ENCODE assay signal across 12 cellular contexts in genomic region chr6:83199173-83199864, GRCh38. TPM values are rescaled to one million over a fixed set of nuclear protein-coding genes. Genes with fewer than 3 reads are reported as not detected.
DNase-seq lines count a peak whose midpoint lies in the region; ATAC-seq and TF ChIP-seq lines count a peak whose summit lies in the region.
"Had no signal": no experiment of that assay in that cellular context is flagged by ENCODE, and none has a peak within 500 bp of the region (broad histone marks: within the 10 kb centered on the region; RNA-seq: fewer than 3 reads in every experiment).

No MANE protein-coding gene starts in this region.

- H3K4me1 Mint-ChIP-seq in activated naive CD8-positive, alpha-beta T cell treated with anti-CD3 and anti-CD28 coated beads, Interleukin-2, amount 50 U/mL, for 24 hours, result peaks cover 10% of the 10 kb centered on the region
- peaks cover 11% of the 10 kb centered on the region for H3K4me1 Mint-ChIP-seq in activated naive CD8-positive, alpha-beta T cell treated with anti-CD3 and anti-CD28 coated beads for 36 hours
- H3K4me1 Mint-ChIP-seq in chondrocyte (ENCODE audit: low read depth), result peaks cover 43% of the 10 kb centered on the region
- peaks cover 13% of the 10 kb centered on the region for H3K4me1 Mint-ChIP-seq in stimulated activated naive CD8-positive, alpha-beta T cell treated with anti-CD3 and anti-CD28 coated beads, Interleukin-15, amount 100 ng/mL, for 72 hours

- no peaks in the 10 kb centered on the region for H3K9me3 Mint-ChIP-seq in activated naive CD8-positive, alpha-beta T cell treated with anti-CD3 and anti-CD28 coated beads, Interleukin-2, amount 50 U/mL, for 24 hours
- no peaks in the 10 kb centered on the region for H3K9me3 Mint-ChIP-seq in activated naive CD8-positive, alpha-beta T cell treated with anti-CD3 and anti-CD28 coated beads for 36 hours
- H3K9me3 Mint-ChIP-seq in chondrocyte (ENCODE audit: low read depth), result no peaks in the 10 kb centered on the region
- H3K9me3 Mint-ChIP-seq in stimulated activated naive CD8-positive, alpha-beta T cell treated with anti-CD3 and anti-CD28 coated beads, Interleukin-15, amount 100 ng/mL, for 72 hours, result no peaks in the 10 kb centered on the region
- H3K9me3 Mint-ChIP-seq: T-helper 1 cell treated with Interleukin-12 subunit alpha and Interleukin-12 subunit beta and Interleukin-4 antibody, amounts not matched to agents 30 μg/mL and 1 μg/mL, for 36 hours had no signal

- H3K4me3 Mint-ChIP-seq in activated naive CD8-positive, alpha-beta T cell treated with anti-CD3 and anti-CD28 coated beads, Interleukin-2, amount 50 U/mL, for 24 hours, result no peak overlapping the region
- no peak overlapping the region for H3K4me3 Mint-ChIP-seq in activated naive CD8-positive, alpha-beta T cell treated with anti-CD3 and anti-CD28 coated beads for 36 hours
- H3K4me3 Mint-ChIP-seq in chondrocyte (ENCODE audit: unreplicated experiment), result no peak overlapping the region
- no peak overlapping the region for H3K4me3 Mint-ChIP-seq in stimulated activated naive CD8-positive, alpha-beta T cell treated with anti-CD3 and anti-CD28 coated beads, Interleukin-15, amount 100 ng/mL, for 72 hours
- H3K4me3 Mint-ChIP-seq: activated naive CD8-positive, alpha-beta T cell; T-helper 1 cell treated with Interleukin-12 subunit alpha and Interleukin-12 subunit beta and Interleukin-4 antibody, amounts not matched to agents 30 μg/mL and 1 μg/mL, for 36 hours had no signal

- TF ChIP-seq CTCF in chondrocyte (IDR thresholded peaks at IDR 0.05), result no peak

- no peak overlapping the region for H3K27ac Mint-ChIP-seq in activated naive CD8-positive, alpha-beta T cell treated with anti-CD3 and anti-CD28 coated beads, Interleukin-2, amount 50 U/mL, for 24 hours
- H3K27ac Mint-ChIP-seq in activated naive CD8-positive, alpha-beta T cell treated with anti-CD3 and anti-CD28 coated beads for 36 hours, result no peak overlapping the region
- H3K27ac Mint-ChIP-seq in chondrocyte (ENCODE audit: unreplicated experiment), result peak overlapping the region; percentile 39
- no peak overlapping the region for H3K27ac Mint-ChIP-seq in stimulated activated naive CD8-positive, alpha-beta T cell treated with anti-CD3 and anti-CD28 coated beads, Interleukin-15, amount 100 ng/mL, for 72 hours
- H3K27ac Mint-ChIP-seq: activated naive CD8-positive, alpha-beta T cell; T-helper 1 cell treated with Interleukin-12 subunit alpha and Interleukin-12 subunit beta and Interleukin-4 antibody, amounts not matched to agents 30 μg/mL and 1 μg/mL, for 36 hours had no signal

- H3K27me3 Mint-ChIP-seq in activated naive CD8-positive, alpha-beta T cell treated with anti-CD3 and anti-CD28 coated beads, Interleukin-2, amount 50 U/mL, for 24 hours, result peaks cover 2% of the 10 kb centered on the region
- no peaks in the 10 kb centered on the region for H3K27me3 Mint-ChIP-seq in activated naive CD8-positive, alpha-beta T cell treated with anti-CD3 and anti-CD28 coated beads for 36 hours
- H3K27me3 Mint-ChIP-seq in chondrocyte (ENCODE audit: low read depth), result no peaks in the 10 kb centered on the region
- H3K27me3 Mint-ChIP-seq in stimulated activated naive CD8-positive, alpha-beta T cell treated with anti-CD3 and anti-CD28 coated beads, Interleukin-15, amount 100 ng/mL, for 72 hours, result no peaks in the 10 kb centered on the region
- H3K27me3 Mint-ChIP-seq: activated naive CD8-positive, alpha-beta T cell had no signal

- ATAC-seq in activated naive CD8-positive, alpha-beta T cell treated with anti-CD3 and anti-CD28 coated beads, Interleukin-2, amount 50 U/mL, for 24 hours, result peak; percentile 80
- ATAC-seq in HG02884 (IDR thresholded peaks at IDR 0.05; ENCODE audit: unreplicated experiment), result peak; percentile 66
- peak; percentile 88 for ATAC-seq in stimulated activated naive CD8-positive, alpha-beta T cell treated with anti-CD3 and anti-CD28 coated beads, Interleukin-15, amount 100 ng/mL, for 72 hours

- peaks cover 2% of the 10 kb centered on the region for H3K36me3 Mint-ChIP-seq in activated naive CD8-positive, alpha-beta T cell treated with anti-CD3 and anti-CD28 coated beads, Interleukin-2, amount 50 U/mL, for 24 hours (ENCODE audit: low read depth)
- H3K36me3 Mint-ChIP-seq in activated naive CD8-positive, alpha-beta T cell treated with anti-CD3 and anti-CD28 coated beads for 36 hours, result no peaks in the 10 kb centered on the region
- H3K36me3 Mint-ChIP-seq in chondrocyte (ENCODE audit: low read depth), result peaks cover 3% of the 10 kb centered on the region
- H3K36me3 Mint-ChIP-seq: activated naive CD8-positive, alpha-beta T cell had no signal

- no peak for DNase-seq in activated naive CD8-positive, alpha-beta T cell treated with anti-CD3 and anti-CD28 coated beads, Interleukin-2, amount 50 U/mL, for 24 hours
- DNase-seq in activated naive CD8-positive, alpha-beta T cell treated with anti-CD3 and anti-CD28 coated beads for 36 hours, result no peak
- DNase-seq in chondrocyte (ENCODE audit: low spot score) (no peak), EL (no peak), ureter (ENCODE audit: low spot score) (no peak), kidney glomerular epithelial cell (lab: John Stamatoyannopoulos, UW) (no peak)
- peak in 1 of 2 donors; percentile 19 for DNase-seq in stimulated activated naive CD8-positive, alpha-beta T cell treated with anti-CD3 and anti-CD28 coated beads, Interleukin-15, amount 100 ng/mL, for 72 hours
- DNase-seq: H7, spleen had no signal

RNA-seq across cellular contexts. Expression of gene RWDD2A, which starts 6.2 kb away (rescaled TPM):
- total RNA-seq in activated naive CD8-positive, alpha-beta T cell treated with anti-CD3 and anti-CD28 coated beads for 36 hours, result 1 to 10 TPM; 1.2 TPM
- total RNA-seq in chondrocyte, result 6.4 to 7.8 TPM (median 6.5 TPM) in 3 replicates
- total RNA-seq in ureter, result 2.6 TPM

RNA-seq across cellular contexts. Expression of gene PGM3, which starts 6.3 kb away (rescaled TPM):
- total RNA-seq in activated naive CD8-positive, alpha-beta T cell treated with anti-CD3 and anti-CD28 coated beads for 36 hours, result 10 to 100 TPM; 12.4 to 14.6 TPM
- 130 to 159 TPM (median 135 TPM) in 3 replicates for total RNA-seq in chondrocyte
- total RNA-seq in ureter, result 25.3 TPM
